In the genomic region with DNA sequence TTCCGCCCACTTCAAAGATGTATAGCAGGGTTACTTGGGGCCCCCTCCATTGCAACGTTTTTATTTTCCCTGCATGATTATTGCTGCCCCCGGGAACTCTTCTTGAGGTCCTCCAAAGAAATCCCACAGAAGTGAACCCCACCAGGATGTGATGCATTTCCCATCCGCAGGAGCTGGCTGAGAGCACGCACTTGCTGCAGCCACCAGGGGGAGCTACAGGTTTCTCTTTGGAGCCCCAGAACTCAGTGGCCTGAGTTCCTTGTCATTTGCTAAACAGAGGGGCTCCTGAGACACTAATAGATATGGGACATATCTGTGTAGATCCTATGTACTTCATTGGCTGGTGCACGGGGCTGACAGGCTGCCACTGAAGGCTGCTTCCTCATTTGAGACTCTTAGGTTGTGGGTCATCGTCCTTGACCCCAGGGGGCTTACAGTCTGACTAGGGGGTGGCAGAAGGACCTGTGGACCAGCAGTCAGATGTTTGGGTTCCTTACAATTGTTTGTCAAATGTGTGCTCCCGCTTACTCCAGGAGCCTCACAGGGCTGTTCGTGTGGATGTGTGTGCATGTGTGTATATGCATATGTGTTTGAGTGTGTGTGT, we compare ENCODE assay signal across 8 cellular contexts. TPM values are rescaled to one million over a fixed set of nuclear protein-coding genes. Genes with fewer than 3 reads are reported as not detected.
DNase-seq lines count a peak whose midpoint lies in the region; ATAC-seq and TF ChIP-seq lines count a peak whose summit lies in the region.

No MANE protein-coding gene starts in this region.

- H3K4me1 ChIP-seq in smooth muscle cell (ENCODE audit: low read depth) = no peaks in the 10 kb centered on the region

- H3K27me3 ChIP-seq in smooth muscle cell (ENCODE audit: low read depth) = peaks cover 18% of the 10 kb centered on the region

- no peaks in the 10 kb centered on the region for H3K4me1 Mint-ChIP-seq in T-helper 17 cell

- no peak overlapping the region for H3K27ac Mint-ChIP-seq in T-helper 17 cell

- H3F3A ChIP-seq in smooth muscle cell (ENCODE audit: low read depth) = no peaks in the 10 kb centered on the region

- H3K27ac ChIP-seq in smooth muscle cell (ENCODE audit: low read depth) = no peak overlapping the region

- no peaks in the 10 kb centered on the region for H3K79me2 ChIP-seq in smooth muscle cell (ENCODE audit: low read depth)

- no peak overlapping the region for H3K4me3 ChIP-seq in HFF-Myc (replicated peaks; ENCODE audit: low read depth, low read length)
- H3K4me3 ChIP-seq in smooth muscle cell = no peak overlapping the region

- H3K27me3 Mint-ChIP-seq in T-helper 17 cell = peaks cover 69% of the 10 kb centered on the region

- H2AFZ ChIP-seq in smooth muscle cell (ENCODE audit: low read depth) = no peak overlapping the region

- peak; percentile 33 for DNase-seq in HFF-Myc (ENCODE audit: extremely low read depth, low read depth)
- DNase-seq in NCI-H1092 treated with DMSO at 0.1 percent for 48 hours (lab: John Stamatoyannopoulos, UW) = peak; percentile 15
- DNase-seq in T-helper 17 cell = peak; percentile 35 to 59 (median 37)
- peak; percentile 69 for DNase-seq in amniotic stem cell (lab: John Stamatoyannopoulos, UW)
- peak; percentile 77 for DNase-seq in hepatic stellate cell (ENCODE audit: low spot score)
- DNase-seq in smooth muscle cell (lab: John Stamatoyannopoulos, UW; ENCODE audit: unreplicated experiment) = peak; percentile 26

- peak; percentile 73 for ATAC-seq in T-helper 17 cell
- ATAC-seq in GM18873 (IDR thresholded peaks at IDR 0.05; ENCODE audit: low FRiP score, unreplicated experiment) = no peak

- 23% methylated on average over 9 of the region's 9 CpGs for WGBS in smooth muscle cell (ENCODE audit: low lambda C conversion rate)

- TF ChIP-seq CTCF in GM12872 (IDR thresholded peaks at IDR 0.05; ENCODE audit: insufficient read depth, low read depth, low read length) (peak; percentile 87), HFF-Myc (IDR thresholded peaks at IDR 0.05; ENCODE audit: low read depth, low read length, missing control alignments) (peak; percentile 98), smooth muscle cell (IDR thresholded peaks at IDR 0.05; ENCODE audit: borderline replicate concordance, insufficient read depth, poor library complexity, severe bottlenecking) (peak; percentile 98)

- no peaks in the 10 kb centered on the region for H4K20me1 ChIP-seq in smooth muscle cell (ENCODE audit: low read depth)

- no peaks in the 10 kb centered on the region for H3K9me3 ChIP-seq in T-helper 17 cell (ENCODE audit: control insufficient read depth, low read length, poor library complexity, severe bottlenecking)
- no peaks in the 10 kb centered on the region for H3K9me3 ChIP-seq in smooth muscle cell (replicated peaks; ENCODE audit: low read depth)

- H3K36me3 ChIP-seq in smooth muscle cell (ENCODE audit: low read depth) = no peaks in the 10 kb centered on the region

- peaks cover 2% of the 10 kb centered on the region for H3K36me3 Mint-ChIP-seq in T-helper 17 cell (ENCODE audit: low read depth)

- no peak overlapping the region for H3K4me3 Mint-ChIP-seq in T-helper 17 cell

- no peak overlapping the region for H3K4me2 ChIP-seq in smooth muscle cell

- H3K9ac ChIP-seq in smooth muscle cell (ENCODE audit: low read depth) = no peak overlapping the region

RNA-seq across cellular contexts. Expression of a gene that starts 52.3 kb away (rescaled TPM):
- not detected for total RNA-seq in T-helper 17 cell
- 0.54 and 0.67 TPM in 2 replicates for total RNA-seq in smooth muscle cell
- polyA plus RNA-seq in smooth muscle cell = 1.1 and 1.3 TPM in 2 replicates

RNA-seq across cellular contexts. Expression of a gene that starts 54.6 kb away (rescaled TPM):
- total RNA-seq in T-helper 17 cell (under 1 TPM; 0.37 to 0.62 TPM), smooth muscle cell (3.9 and 6.4 TPM in 2 replicates)
- 4.3 and 5.3 TPM in 2 replicates for polyA plus RNA-seq in smooth muscle cell

Comparison
In these comparisons a context has a peak if more than half of its experiments do, and no peak if none do; other contexts are left out.
1. DNase-seq: peak in every context shown above with its lines; median percentile 77 in hepatic stellate cell; 69 in amniotic stem cell; 37 in T-helper 17 cell; 33 in HFF-Myc; 26 in smooth muscle cell; 15 in NCI-H1092 treated with DMSO at 0.1 percent for 48 hours.